Comparison of ENCODE assay signal across 8 cellular contexts in genomic region chr1:43650306-43650941, GRCh38. TPM values are rescaled to one million over a fixed set of nuclear protein-coding genes. Genes with fewer than 3 reads are reported as not detected.
DNase-seq lines count a peak whose midpoint lies in the region; ATAC-seq, FAIRE-seq and TF ChIP-seq lines count a peak whose summit lies in the region.

No MANE protein-coding gene starts in this region.

- peak; percentile 14 for FAIRE-seq in GM12892 (lab: Jason Lieb, UNC)

- peak overlapping the region; percentile 52 for H3K4me3 ChIP-seq in urinary bladder (ENCODE audit: low read depth, low read length)

- DNase-seq in GM12892 (ENCODE audit: insufficient read length) (peak; percentile 96), NCI-H1417 treated with DMSO at 0.1 percent for 48 hours (lab: John Stamatoyannopoulos, UW) (peak; percentile 86), SW 1271 (lab: John Stamatoyannopoulos, UW) (peak; percentile 86 to 93), amniotic stem cell (lab: John Stamatoyannopoulos, UW) (peak; percentile 91), left ventricle myocardium superior (peak; percentile 93), progenitor cell of endocrine pancreas (ENCODE audit: low spot score, unreplicated experiment) (peak; percentile 90)

- peaks cover 25% of the 10 kb centered on the region for H3K4me1 Mint-ChIP-seq in progenitor cell of endocrine pancreas (ENCODE audit: low read depth)

- H3K9me3 Mint-ChIP-seq in progenitor cell of endocrine pancreas (ENCODE audit: low read depth) = no peaks in the 10 kb centered on the region

- H3K27me3 Mint-ChIP-seq in progenitor cell of endocrine pancreas = no peaks in the 10 kb centered on the region

- H3K36me3 ChIP-seq in urinary bladder (ENCODE audit: insufficient read depth) = no peaks in the 10 kb centered on the region

- H3K36me3 Mint-ChIP-seq in progenitor cell of endocrine pancreas (ENCODE audit: insufficient read depth) = peaks cover 13% of the 10 kb centered on the region

- under 1% methylated on average over 33 of the region's 33 CpGs for WGBS in urinary bladder

- intact Hi-C loops in left ventricle myocardium superior (cut with micrococcal nuclease) = no loop called here

- peak; percentile 100 for TF ChIP-seq POLR2A in GM12892 (IDR thresholded peaks at IDR 0.05; ENCODE audit: low read depth, low read length)

- no peak for TF ChIP-seq CTCF in progenitor cell of endocrine pancreas (IDR thresholded peaks at IDR 0.05; ENCODE audit: unreplicated experiment)

- H3K27ac ChIP-seq in urinary bladder (ENCODE audit: low read depth) = peak overlapping the region; percentile 88

- ATAC-seq in HG02798 (IDR thresholded peaks at IDR 0.05; ENCODE audit: poor library complexity, unreplicated experiment) (peak; percentile 77), left ventricle myocardium superior (peak; percentile 91)

- H3K4me1 ChIP-seq in urinary bladder (ENCODE audit: insufficient read depth) = no peaks in the 10 kb centered on the region

- peak overlapping the region; percentile 99 for H3K27ac Mint-ChIP-seq in progenitor cell of endocrine pancreas

- peak overlapping the region; percentile 100 for H3K4me3 Mint-ChIP-seq in progenitor cell of endocrine pancreas (ENCODE audit: low read depth)

RNA-seq across cellular contexts. Expression of gene KDM4A, which starts 0.5 kb away (rescaled TPM):
- polyA plus RNA-seq in GM12892 (2012; ENCODE audit: missing spikeins) = 15.6 TPM
- 17.5 TPM for total RNA-seq in left ventricle myocardium superior
- 110 TPM in 2 replicates for total RNA-seq in progenitor cell of endocrine pancreas
- total RNA-seq in urinary bladder = 41.4 TPM
- 14.7 TPM for polyA plus RNA-seq in urinary bladder

RNA-seq across cellular contexts. Expression of gene ST3GAL3, which starts 56.9 kb away (rescaled TPM):
- 16.3 TPM for polyA plus RNA-seq in GM12892 (2012; ENCODE audit: missing spikeins)
- total RNA-seq in left ventricle myocardium superior (24.7 TPM), progenitor cell of endocrine pancreas (14.6 and 14.9 TPM in 2 replicates), urinary bladder (27.2 TPM)
- polyA plus RNA-seq in urinary bladder = 25.4 TPM

Comparison
In these comparisons a context has a peak if more than half of its experiments do, and no peak if none do; other contexts are left out.
1. Peak in every context shown above with its lines: DNase-seq, ATAC-seq, H3K4me3 ChIP-seq and H3K27ac ChIP-seq.